Comparison of ENCODE assay signal across 2 cellular contexts in the genomic region with DNA sequence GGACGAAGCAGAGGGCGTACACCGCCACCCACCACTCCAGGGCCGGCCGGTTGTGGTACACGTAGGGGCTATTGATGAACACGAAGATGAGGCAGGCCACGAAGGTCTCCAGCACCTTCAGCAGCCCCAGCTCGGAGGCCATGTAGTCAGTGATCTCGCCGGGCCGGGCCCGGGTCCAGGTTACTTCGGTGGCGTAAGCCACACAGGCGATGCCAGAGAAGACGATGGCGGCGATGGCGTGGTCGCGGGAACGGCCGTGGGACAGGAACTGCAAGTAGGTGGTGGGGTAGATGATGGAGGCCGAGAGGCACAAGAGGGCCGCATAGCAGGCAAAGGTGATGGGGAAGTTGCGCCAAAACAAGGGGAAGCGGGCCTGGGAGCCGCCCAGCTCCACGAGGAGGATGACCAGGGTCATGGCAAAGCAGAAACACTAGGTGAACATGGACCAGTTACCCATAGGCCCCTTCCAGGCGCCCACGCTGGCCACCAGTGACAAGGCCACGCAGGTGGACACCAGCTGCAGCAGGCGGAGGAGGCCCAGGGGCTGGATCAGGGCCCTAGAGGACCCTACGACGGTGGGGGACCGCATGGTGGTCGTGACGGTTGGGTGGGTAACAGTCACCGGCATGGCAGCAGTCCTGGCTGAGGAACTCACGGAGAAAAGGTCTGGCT.
TF ChIP-seq lines count a peak whose summit lies in the region.

No MANE protein-coding gene starts in this region.

TF ChIP-seq in IMR-90, 13 proteins besides CTCF, POLR2A, EP300 and RAD21:
- TF ChIP-seq MAZ (IDR thresholded peaks at IDR 0.05; ENCODE audit: borderline replicate concordance, low read depth, low read length), result no peak
- no peak for TF ChIP-seq RFX5 (IDR thresholded peaks at IDR 0.05; ENCODE audit: low read depth, low read length)
- no peak for TF ChIP-seq MAFK (IDR thresholded peaks at IDR 0.05; ENCODE audit: low read depth, low read length)
- no peak for TF ChIP-seq CEBPB (IDR thresholded peaks at IDR 0.05; ENCODE audit: low read depth, low read length)
- no peak for TF ChIP-seq SMC3 (IDR thresholded peaks at IDR 0.05; ENCODE audit: low read depth, low read length)
- no peak for TF ChIP-seq USF2 (IDR thresholded peaks at IDR 0.05; ENCODE audit: low read depth, low read length)
- TF ChIP-seq MXI1 (IDR thresholded peaks at IDR 0.05; ENCODE audit: borderline replicate concordance, low read depth, low read length), result no peak
- TF ChIP-seq RCOR1 (IDR thresholded peaks at IDR 0.05; ENCODE audit: insufficient replicate concordance, low read length), result no peak
- TF ChIP-seq BHLHE40 (IDR thresholded peaks at IDR 0.05; ENCODE audit: low read depth, low read length), result no peak
- TF ChIP-seq ELK1 (IDR thresholded peaks at IDR 0.05; ENCODE audit: borderline replicate concordance, low read depth, low read length), result no peak
- no peak for TF ChIP-seq FOS (IDR thresholded peaks at IDR 0.05; ENCODE audit: low read depth, low read length)
- TF ChIP-seq CHD1 (IDR thresholded peaks at IDR 0.05; ENCODE audit: low read depth, low read length), result no peak
- no peak for TF ChIP-seq NFE2L2 (IDR thresholded peaks at IDR 0.05; ENCODE audit: low read depth, low read length)

TF ChIP-seq in HepG2, 621 proteins besides CTCF, POLR2A, EP300 and RAD21:
- TF ChIP-seq ZNF484 (CRISPR knock-in tag; IDR thresholded peaks at IDR 0.05; ENCODE audit: borderline replicate concordance, low read depth) (no peak), ZNF576 (CRISPR knock-in tag; IDR thresholded peaks at IDR 0.05) (no peak), ZNF430 (CRISPR knock-in tag; IDR thresholded peaks at IDR 0.05) (no peak), POGK (CRISPR knock-in tag; conservative IDR thresholded peaks at IDR 0.05) (no peak), ZNF264 (CRISPR knock-in tag; IDR thresholded peaks at IDR 0.05) (no peak), RXRB (CRISPR knock-in tag; IDR thresholded peaks at IDR 0.05; ENCODE audit: borderline replicate concordance) (no peak)
- TF ChIP-seq, protein P1, sequence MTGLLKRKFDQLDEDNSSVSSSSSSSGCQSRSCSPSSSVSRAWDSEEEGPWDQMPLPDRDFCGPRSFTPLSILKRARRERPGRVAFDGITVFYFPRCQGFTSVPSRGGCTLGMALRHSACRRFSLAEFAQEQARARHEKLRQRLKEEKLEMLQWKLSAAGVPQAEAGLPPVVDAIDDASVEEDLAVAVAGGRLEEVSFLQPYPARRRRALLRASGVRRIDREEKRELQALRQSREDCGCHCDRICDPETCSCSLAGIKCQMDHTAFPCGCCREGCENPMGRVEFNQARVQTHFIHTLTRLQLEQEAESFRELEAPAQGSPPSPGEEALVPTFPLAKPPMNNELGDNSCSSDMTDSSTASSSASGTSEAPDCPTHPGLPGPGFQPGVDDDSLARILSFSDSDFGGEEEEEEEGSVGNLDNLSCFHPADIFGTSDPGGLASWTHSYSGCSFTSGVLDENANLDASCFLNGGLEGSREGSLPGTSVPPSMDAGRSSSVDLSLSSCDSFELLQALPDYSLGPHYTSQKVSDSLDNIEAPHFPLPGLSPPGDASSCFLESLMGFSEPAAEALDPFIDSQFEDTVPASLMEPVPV (CRISPR knock-in tag; IDR thresholded peaks at IDR 0.05), result no peak
- TF ChIP-seq, protein P2, sequence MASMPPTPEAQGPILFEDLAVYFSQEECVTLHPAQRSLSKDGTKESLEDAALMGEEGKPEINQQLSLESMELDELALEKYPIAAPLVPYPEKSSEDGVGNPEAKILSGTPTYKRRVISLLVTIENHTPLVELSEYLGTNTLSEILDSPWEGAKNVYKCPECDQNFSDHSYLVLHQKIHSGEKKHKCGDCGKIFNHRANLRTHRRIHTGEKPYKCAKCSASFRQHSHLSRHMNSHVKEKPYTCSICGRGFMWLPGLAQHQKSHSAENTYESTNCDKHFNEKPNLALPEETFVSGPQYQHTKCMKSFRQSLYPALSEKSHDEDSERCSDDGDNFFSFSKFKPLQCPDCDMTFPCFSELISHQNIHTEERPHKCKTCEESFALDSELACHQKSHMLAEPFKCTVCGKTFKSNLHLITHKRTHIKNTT (CRISPR knock-in tag; IDR thresholded peaks at IDR 0.05), result no peak
TF ChIP-seq in HepG2: peak in this region for 0.
